8 cellular contexts compared by ENCODE assay signal in the genomic region with DNA sequence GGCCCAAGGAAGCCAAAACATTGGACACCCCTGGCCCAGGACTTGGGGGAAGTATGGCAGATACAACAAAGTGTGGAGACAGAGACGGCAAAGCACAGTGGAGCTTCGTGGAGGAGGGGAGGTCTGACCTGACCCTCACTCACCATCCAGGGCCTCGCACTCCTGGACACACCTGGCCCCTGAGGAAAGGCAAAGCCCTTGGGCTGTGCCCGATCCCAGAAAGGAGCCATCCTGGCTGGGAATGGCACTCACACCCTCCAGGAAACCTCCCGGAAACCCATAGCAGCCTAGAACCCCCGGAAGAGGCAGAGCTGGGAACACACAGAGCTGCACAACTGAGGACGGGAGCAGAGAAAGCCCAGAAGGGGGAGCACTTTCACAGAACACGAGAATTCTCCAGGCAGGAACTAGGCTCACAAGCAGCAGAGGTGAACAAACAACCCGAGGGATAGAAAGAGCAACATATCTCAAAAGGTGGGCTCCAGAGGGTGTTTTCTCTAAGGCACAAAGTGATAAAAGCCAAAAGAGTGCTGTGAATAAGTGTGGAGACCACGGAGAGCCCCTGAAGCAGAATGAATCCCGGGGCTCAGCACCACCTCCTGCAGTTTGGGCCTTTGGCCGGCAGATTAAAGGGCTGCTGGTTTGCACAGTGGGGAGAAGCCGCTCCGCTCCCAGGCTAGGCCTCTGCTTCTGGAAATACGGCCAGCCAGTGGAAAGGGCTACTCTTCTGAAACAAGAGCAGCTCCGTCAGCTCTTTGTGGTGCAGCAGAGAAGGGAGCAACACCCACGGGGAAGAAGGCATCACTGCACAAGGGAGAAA.
DNase-seq lines count a peak whose midpoint lies in the region; TF ChIP-seq lines count a peak whose summit lies in the region.

No MANE protein-coding gene starts in this region.

- DNase-seq in A673 (ENCODE audit: low spot score) (peak; percentile 68), ELF-1 (ENCODE audit: low read depth, low spot score) (peak; percentile 78), NCI-H2227 treated with DMSO at 0.1 percent for 48 hours (lab: John Stamatoyannopoulos, UW) (peak; percentile 4), spleen (no peak)
- no peak for DNase-seq in activated T-helper 2 cell treated with anti-CD3 and anti-CD28 coated beads, Interferon-gamma antibody, Interleukin-2, Interleukin-4, amounts not matched to agents 10 μg/mL and 5 μg/mL and 100 μg/mL, durations not matched to agents 14 hours and 24 hours and 36 hours (ENCODE audit: low spot score)
- DNase-seq in stimulated activated CD4-positive, alpha-beta T cell treated with anti-CD3 and anti-CD28 coated beads, Interleukin-4, amount 100 ng/mL, for 1 hour, result no peak

- intact Hi-C loops in A673 (cut with micrococcal nuclease; ENCODE audit: unreplicated experiment), result loop anchor here (1.0 kb wide), 1 partner anchor 149 kb away; no protein-coding TSS in a partner anchor
- intact Hi-C loops in spleen (cut with DNase I; ENCODE audit: low total_unique reads), result no loop called here
- intact Hi-C loops in activated T-helper 2 cell treated with anti-CD3 and anti-CD28 coated beads, Interferon-gamma antibody, Interleukin-2, Interleukin-4, amounts not matched to agents 10 μg/mL and 5 μg/mL and 100 μg/mL, durations not matched to agents 14 hours and 24 hours and 36 hours (cut with micrococcal nuclease), result loop anchor here (5.0 kb wide), 1 partner anchor 113 kb away; no protein-coding TSS in a partner anchor

- peak; percentile 81 for TF ChIP-seq CTCF in A673 (conservative IDR thresholded peaks at IDR 0.05; ENCODE audit: low read depth, low read length)
- peak; percentile 52 to 67 for TF ChIP-seq CTCF in brain (conservative IDR thresholded peaks at IDR 0.05)
- TF ChIP-seq CTCF in spleen (IDR thresholded peaks at IDR 0.05 in 8 of 11, conservative IDR thresholded peaks at IDR 0.05 in 3 of 11), result peak in 8 of 11 experiments; percentile 31 to 60 (median 44)

- no peaks in the 10 kb centered on the region for H3K9me3 ChIP-seq in A673 (ENCODE audit: low read depth, low read length, poor library complexity, severe bottlenecking)
- no peaks in the 10 kb centered on the region for H3K9me3 ChIP-seq in iPS-15b (ENCODE audit: control insufficient read depth, insufficient read depth, low read length)
- no peaks in the 10 kb centered on the region for H3K9me3 ChIP-seq in spleen

- 73 to 85% (median 77%) methylated on average over 15 to 17 of the region's 17 CpGs for WGBS in spleen, 5 donors

- TF ChIP-seq POLR2A in spleen (IDR thresholded peaks at IDR 0.05), result no peak

- POLR2A ChIA-PET in A673 (lab: Charles Lee; ENCODE audit: low non-redundant PET), result no interaction called here

- no peak overlapping the region for H3K4me3 ChIP-seq in A673 (ENCODE audit: low read depth, low read length, poor library complexity, severe bottlenecking)
- no peak overlapping the region for H3K4me3 ChIP-seq in iPS-15b (ENCODE audit: low read depth, low read length)
- no peak overlapping the region for H3K4me3 ChIP-seq in spleen

- H3K4me1 ChIP-seq in A673 (ENCODE audit: insufficient read depth, low read length, poor library complexity, severe bottlenecking) (no peaks in the 10 kb centered on the region), iPS-15b (ENCODE audit: control insufficient read depth, insufficient read depth, low read length) (peaks cover 5% of the 10 kb centered on the region), spleen (no peaks in the 10 kb centered on the region)

- H3K9me3 Mint-ChIP-seq in brain, result no peaks in the 10 kb centered on the region
- H3K9me3 Mint-ChIP-seq in activated T-helper 2 cell treated with anti-CD3 and anti-CD28 coated beads, Interferon-gamma antibody, Interleukin-2, Interleukin-4, amounts not matched to agents 10 μg/mL and 5 μg/mL and 100 μg/mL, durations not matched to agents 14 hours and 24 hours and 36 hours, result no peaks in the 10 kb centered on the region

- H3K36me3 Mint-ChIP-seq in brain, result peaks cover 50% of the 10 kb centered on the region
- H3K36me3 Mint-ChIP-seq in activated T-helper 2 cell treated with anti-CD3 and anti-CD28 coated beads, Interferon-gamma antibody, Interleukin-2, Interleukin-4, amounts not matched to agents 10 μg/mL and 5 μg/mL and 100 μg/mL, durations not matched to agents 14 hours and 24 hours and 36 hours (ENCODE audit: low read depth), result peaks cover 70% of the 10 kb centered on the region

- no peak overlapping the region for H3K4me3 Mint-ChIP-seq in brain
- no peak overlapping the region for H3K4me3 Mint-ChIP-seq in activated T-helper 2 cell treated with anti-CD3 and anti-CD28 coated beads, Interferon-gamma antibody, Interleukin-2, Interleukin-4, amounts not matched to agents 10 μg/mL and 5 μg/mL and 100 μg/mL, durations not matched to agents 14 hours and 24 hours and 36 hours (ENCODE audit: low read depth)

- peak overlapping the region; percentile 16 for H3K9ac ChIP-seq in iPS-15b (ENCODE audit: low read depth, low read length)

- peak overlapping the region; percentile 55 to 94 (median 80) for H3K27ac Mint-ChIP-seq in brain
- no peak overlapping the region for H3K27ac Mint-ChIP-seq in activated T-helper 2 cell treated with anti-CD3 and anti-CD28 coated beads, Interferon-gamma antibody, Interleukin-2, Interleukin-4, amounts not matched to agents 10 μg/mL and 5 μg/mL and 100 μg/mL, durations not matched to agents 14 hours and 24 hours and 36 hours

- H3K27ac ChIP-seq in A673 (ENCODE audit: low read depth, low read length, poor library complexity, severe bottlenecking), result no peak overlapping the region
- peak overlapping the region in 1 of 8 donors; percentile 9 for H3K27ac ChIP-seq in spleen

- no peaks in the 10 kb centered on the region for H3K27me3 ChIP-seq in A673 (replicated peaks; ENCODE audit: insufficient read depth, low read depth, low read length, poor library complexity)
- H3K27me3 ChIP-seq in iPS-15b (ENCODE audit: control insufficient read depth, insufficient read depth, low read length), result no peaks in the 10 kb centered on the region
- H3K27me3 ChIP-seq in spleen (replicated peaks in 1 of 7), result no peaks in the 10 kb centered on the region

- H3K4me1 Mint-ChIP-seq in brain, result peaks cover 9% of the 10 kb centered on the region
- no peaks in the 10 kb centered on the region for H3K4me1 Mint-ChIP-seq in activated T-helper 2 cell treated with anti-CD3 and anti-CD28 coated beads, Interferon-gamma antibody, Interleukin-2, Interleukin-4, amounts not matched to agents 10 μg/mL and 5 μg/mL and 100 μg/mL, durations not matched to agents 14 hours and 24 hours and 36 hours (ENCODE audit: low read depth)

- H3K27me3 Mint-ChIP-seq in brain, result peaks cover 3% of the 10 kb centered on the region
- no peaks in the 10 kb centered on the region for H3K27me3 Mint-ChIP-seq in activated T-helper 2 cell treated with anti-CD3 and anti-CD28 coated beads, Interferon-gamma antibody, Interleukin-2, Interleukin-4, amounts not matched to agents 10 μg/mL and 5 μg/mL and 100 μg/mL, durations not matched to agents 14 hours and 24 hours and 36 hours (ENCODE audit: low read depth)

- CTCF ChIA-PET in A673 (lab: Charles Lee), result interaction anchor here (0.5 to 1.9 kb wide), 6 partner anchors 10 to 149 kb away, joined by 3 to 7 read pairs (median 4); no protein-coding TSS in a partner anchor

- H3K36me3 ChIP-seq in A673 (ENCODE audit: insufficient read depth, low read length, poor library complexity, severe bottlenecking) (peaks cover 90% of the 10 kb centered on the region), iPS-15b (ENCODE audit: control insufficient read depth, insufficient read depth, low read length) (peaks cover 76% of the 10 kb centered on the region), spleen (peaks cover 0 to 100% (median 84%) of the 10 kb centered on the region in 6 donors)

- BruUV-seq in A673 (replicated peaks; lab: Mats Ljungman, UMichigan), result no TSS peak

Comparison
In these comparisons a context has a peak if more than half of its experiments do, and no peak if none do; other contexts are left out.
1. DNase-seq: peak in A673 (single experiment), ELF-1 (single experiment) and NCI-H2227 treated with DMSO at 0.1 percent for 48 hours (single experiment); none in spleen (single experiment), activated T-helper 2 cell treated with anti-CD3 and anti-CD28 coated beads, Interferon-gamma antibody, Interleukin-2, Interleukin-4, amounts not matched to agents 10 μg/mL and 5 μg/mL and 100 μg/mL, durations not matched to agents 14 hours and 24 hours and 36 hours (single experiment) and stimulated activated CD4-positive, alpha-beta T cell treated with anti-CD3 and anti-CD28 coated beads, Interleukin-4, amount 100 ng/mL, for 1 hour (single experiment).
2. Peak in every context shown above with its lines, with median percentiles within 50 percentile points of each other: CTCF ChIP-seq.